ENCODE assay signal across 1 cellular context in the genomic region with DNA sequence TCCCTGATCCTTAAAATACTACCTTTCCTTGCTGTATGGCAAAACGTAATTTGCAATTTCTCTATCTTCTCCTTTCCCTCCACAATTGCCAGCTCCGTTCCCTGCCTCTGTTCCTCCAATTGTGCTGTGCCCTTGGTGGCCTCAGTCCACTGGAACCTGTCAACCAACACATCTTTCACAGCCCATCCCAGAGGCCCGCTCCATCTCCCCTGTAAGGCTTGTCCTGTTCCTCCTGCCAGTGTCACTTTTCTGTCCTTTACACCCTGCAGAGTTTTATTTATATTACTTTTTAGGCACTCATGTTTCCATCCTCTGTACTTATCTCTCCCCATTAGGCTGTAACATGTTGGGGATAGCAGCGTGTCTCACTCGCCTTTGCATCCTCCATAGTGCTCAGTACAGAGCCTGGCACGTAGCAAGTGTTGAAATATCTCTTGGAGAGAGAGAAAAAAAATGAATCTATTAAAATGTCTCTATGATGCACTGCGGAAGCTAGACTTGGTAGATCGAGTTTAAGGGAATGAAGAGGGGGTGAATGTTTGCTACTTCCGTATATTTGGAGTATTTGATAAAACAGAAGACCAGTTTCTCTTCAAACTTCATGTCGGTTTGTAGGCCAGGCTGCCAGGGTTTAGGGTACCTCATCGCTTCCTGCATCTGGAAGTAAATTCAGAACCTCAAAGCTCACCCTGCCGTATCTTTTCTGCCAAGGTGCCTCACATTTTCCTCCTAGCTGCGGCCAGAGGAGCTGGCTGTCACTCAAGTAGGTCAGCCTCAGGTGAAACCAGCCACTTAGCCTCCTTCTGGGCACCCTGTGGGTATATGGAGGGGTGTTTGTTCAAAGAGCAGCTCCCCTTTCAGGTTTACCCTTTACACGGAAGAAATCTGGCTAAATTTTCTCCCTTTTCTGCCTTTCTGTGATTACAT.
TF ChIP-seq lines count a peak whose summit lies in the region.

No MANE protein-coding gene starts in this region.

TF ChIP-seq in H1, 55 proteins besides CTCF, POLR2A, EP300 and RAD21:
- TF ChIP-seq CHD7 (IDR thresholded peaks at IDR 0.05; ENCODE audit: insufficient replicate concordance, low read length) (no peak), ZNF274 (IDR thresholded peaks at IDR 0.05; ENCODE audit: borderline replicate concordance, extremely low read depth, low read length) (no peak), TAF7 (optimal IDR thresholded peaks at IDR 0.05; ENCODE audit: borderline replicate concordance, low read depth, low read length) (no peak), NRF1 (IDR thresholded peaks at IDR 0.05; ENCODE audit: low read depth, low read length) (no peak), POLR2AphosphoS5 (IDR thresholded peaks at IDR 0.05; ENCODE audit: low read depth, low read length) (no peak), TAF1 (IDR thresholded peaks at IDR 0.05; ENCODE audit: low read depth, low read length) (no peak)
TF ChIP-seq in H1: peak in this region for 0.
